7 cellular contexts compared by ENCODE assay signal in genomic region chr17:5078106-5079028, GRCh38.
DNase-seq lines count a peak whose midpoint lies in the region; ATAC-seq lines count a peak whose summit lies in the region.

ZFP3 (plus strand) TSS chr17:5078467; CDS start chr17:5091505, 13,038 bp downstream.

- no peaks in the 10 kb centered on the region for H3K27me3 ChIP-seq in muscle layer of duodenum (ENCODE audit: low read depth, low read length)

- peaks cover 0 to 16% of the 10 kb centered on the region in 2 donors for H3K36me3 ChIP-seq in muscle layer of duodenum (ENCODE audit: control insufficient read depth in 1 of 2, insufficient read depth in 2 of 2, low read length in 2 of 2)

- H3K9me3 ChIP-seq in muscle layer of duodenum (ENCODE audit: control insufficient read depth in 1 of 2, low read length in 2 of 2) = peaks cover 0 to 6% of the 10 kb centered on the region in 2 donors

- ATAC-seq in GM18520 (IDR thresholded peaks at IDR 0.05; ENCODE audit: unreplicated experiment) (peak; percentile 46), HG03039 (IDR thresholded peaks at IDR 0.05; ENCODE audit: unreplicated experiment) (peak; percentile 78)

- peak within 1 kb of the TSS; percentile 80 for H3K27ac ChIP-seq in muscle layer of duodenum (ENCODE audit: low read length)

- peak within 1 kb of the TSS; percentile 87 to 96 for H3K4me3 ChIP-seq in muscle layer of duodenum (ENCODE audit: low read depth in 1 of 2, low read length in 2 of 2)

- peaks cover 9 to 21% of the 10 kb centered on the region in 2 donors for H3K4me1 ChIP-seq in muscle layer of duodenum (ENCODE audit: control insufficient read depth in 1 of 2, insufficient read depth in 2 of 2, low read length in 2 of 2)

- DNase-seq in NCI-H524 treated with DMSO at 0.1 percent for 48 hours (lab: John Stamatoyannopoulos, UW) (peak; percentile 69), epidermal melanocyte (ENCODE audit: insufficient read length, low spot score) (peak; percentile 53)
- DNase-seq in activated CD8-positive, alpha-beta memory T cell treated with anti-CD3 and anti-CD28 coated beads, Interleukin-2, amount 50 U/mL, for 24 hours (ENCODE audit: extremely low read depth) = peak; percentile 42
- DNase-seq in stimulated activated CD8-positive, alpha-beta memory T cell treated with anti-CD3 and anti-CD28 coated beads, Interleukin-4, amount 100 ng/mL, for 48 hours = peak; percentile 85

Comparison
In these comparisons a context has a peak if more than half of its experiments do, and no peak if none do; other contexts are left out.
1. Peak in every context shown above with its lines: DNase-seq, ATAC-seq, H3K4me3 ChIP-seq and H3K27ac ChIP-seq.